Comparison of ENCODE assay signal across 1 cellular context in the genomic region with DNA sequence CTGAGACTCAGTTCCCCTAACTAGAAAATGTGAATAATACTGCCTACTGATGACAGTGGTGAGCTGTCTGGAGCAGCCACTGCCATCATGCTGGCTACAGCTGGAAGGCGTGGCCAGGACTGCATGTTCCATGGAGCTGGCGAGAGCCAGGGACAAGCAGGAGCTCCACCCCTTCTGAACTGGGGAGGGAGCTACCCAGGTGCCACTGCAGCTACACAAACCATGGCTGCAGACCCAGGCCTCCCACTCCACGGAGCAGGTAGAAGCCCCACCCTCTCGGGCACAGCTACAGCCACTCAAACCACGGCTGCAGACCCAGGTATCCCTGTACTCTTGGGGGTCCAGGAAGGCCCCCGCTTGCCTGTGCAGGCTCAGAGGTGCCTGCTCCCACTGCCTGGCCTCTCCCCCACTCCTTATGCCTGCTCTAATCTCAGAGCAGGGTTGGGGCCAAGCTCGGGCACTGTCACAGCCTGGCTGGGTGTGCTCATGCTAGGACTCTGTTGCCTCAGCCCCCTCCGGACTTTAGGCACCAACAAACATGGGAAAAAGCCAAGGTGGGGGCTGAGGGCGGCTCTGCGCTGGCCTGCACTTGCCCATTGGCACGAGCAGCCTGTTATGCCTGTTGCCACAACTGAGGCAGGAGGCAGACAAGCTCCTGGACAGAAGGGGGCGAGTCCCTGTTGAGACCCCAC.
TF ChIP-seq lines count a peak whose summit lies in the region.

No MANE protein-coding gene starts in this region.

TF ChIP-seq in K562, 482 proteins besides CTCF, POLR2A, EP300 and RAD21:
- TF ChIP-seq, protein P1, sequence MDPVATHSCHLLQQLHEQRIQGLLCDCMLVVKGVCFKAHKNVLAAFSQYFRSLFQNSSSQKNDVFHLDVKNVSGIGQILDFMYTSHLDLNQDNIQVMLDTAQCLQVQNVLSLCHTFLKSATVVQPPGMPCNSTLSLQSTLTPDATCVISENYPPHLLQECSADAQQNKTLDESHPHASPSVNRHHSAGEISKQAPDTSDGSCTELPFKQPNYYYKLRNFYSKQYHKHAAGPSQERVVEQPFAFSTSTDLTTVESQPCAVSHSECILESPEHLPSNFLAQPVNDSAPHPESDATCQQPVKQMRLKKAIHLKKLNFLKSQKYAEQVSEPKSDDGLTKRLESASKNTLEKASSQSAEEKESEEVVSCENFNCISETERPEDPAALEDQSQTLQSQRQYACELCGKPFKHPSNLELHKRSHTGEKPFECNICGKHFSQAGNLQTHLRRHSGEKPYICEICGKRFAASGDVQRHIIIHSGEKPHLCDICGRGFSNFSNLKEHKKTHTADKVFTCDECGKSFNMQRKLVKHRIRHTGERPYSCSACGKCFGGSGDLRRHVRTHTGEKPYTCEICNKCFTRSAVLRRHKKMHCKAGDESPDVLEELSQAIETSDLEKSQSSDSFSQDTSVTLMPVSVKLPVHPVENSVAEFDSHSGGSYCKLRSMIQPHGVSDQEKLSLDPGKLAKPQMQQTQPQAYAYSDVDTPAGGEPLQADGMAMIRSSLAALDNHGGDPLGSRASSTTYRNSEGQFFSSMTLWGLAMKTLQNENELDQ (CRISPR knock-in tag; IDR thresholded peaks at IDR 0.05; ENCODE audit: borderline replicate concordance), result no peak
- no peak for TF ChIP-seq SMARCA5 (IDR thresholded peaks at IDR 0.05)
- TF ChIP-seq PHF8 (IDR thresholded peaks at IDR 0.05; ENCODE audit: borderline replicate concordance, low read length), result no peak
- TF ChIP-seq, protein P2, sequence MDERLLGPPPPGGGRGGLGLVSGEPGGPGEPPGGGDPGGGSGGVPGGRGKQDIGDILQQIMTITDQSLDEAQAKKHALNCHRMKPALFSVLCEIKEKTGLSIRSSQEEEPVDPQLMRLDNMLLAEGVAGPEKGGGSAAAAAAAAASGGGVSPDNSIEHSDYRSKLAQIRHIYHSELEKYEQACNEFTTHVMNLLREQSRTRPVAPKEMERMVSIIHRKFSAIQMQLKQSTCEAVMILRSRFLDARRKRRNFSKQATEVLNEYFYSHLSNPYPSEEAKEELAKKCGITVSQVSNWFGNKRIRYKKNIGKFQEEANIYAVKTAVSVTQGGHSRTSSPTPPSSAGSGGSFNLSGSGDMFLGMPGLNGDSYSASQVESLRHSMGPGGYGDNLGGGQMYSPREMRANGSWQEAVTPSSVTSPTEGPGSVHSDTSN (CRISPR knock-in tag; IDR thresholded peaks at IDR 0.05; ENCODE audit: low read depth), result no peak
- TF ChIP-seq, protein P2 (tag; conservative IDR thresholded peaks at IDR 0.05; ENCODE audit: low read depth), result no peak
- TF ChIP-seq CBX5 (IDR thresholded peaks at IDR 0.05; ENCODE audit: borderline replicate concordance, low read depth), result no peak
- TF ChIP-seq, protein P3, sequence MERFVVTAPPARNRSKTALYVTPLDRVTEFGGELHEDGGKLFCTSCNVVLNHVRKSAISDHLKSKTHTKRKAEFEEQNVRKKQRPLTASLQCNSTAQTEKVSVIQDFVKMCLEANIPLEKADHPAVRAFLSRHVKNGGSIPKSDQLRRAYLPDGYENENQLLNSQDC (CRISPR knock-in tag; IDR thresholded peaks at IDR 0.05), result no peak
- no peak for TF ChIP-seq ZFP30 (CRISPR knock-in tag; IDR thresholded peaks at IDR 0.05; ENCODE audit: borderline replicate concordance)
- TF ChIP-seq, protein P4, sequence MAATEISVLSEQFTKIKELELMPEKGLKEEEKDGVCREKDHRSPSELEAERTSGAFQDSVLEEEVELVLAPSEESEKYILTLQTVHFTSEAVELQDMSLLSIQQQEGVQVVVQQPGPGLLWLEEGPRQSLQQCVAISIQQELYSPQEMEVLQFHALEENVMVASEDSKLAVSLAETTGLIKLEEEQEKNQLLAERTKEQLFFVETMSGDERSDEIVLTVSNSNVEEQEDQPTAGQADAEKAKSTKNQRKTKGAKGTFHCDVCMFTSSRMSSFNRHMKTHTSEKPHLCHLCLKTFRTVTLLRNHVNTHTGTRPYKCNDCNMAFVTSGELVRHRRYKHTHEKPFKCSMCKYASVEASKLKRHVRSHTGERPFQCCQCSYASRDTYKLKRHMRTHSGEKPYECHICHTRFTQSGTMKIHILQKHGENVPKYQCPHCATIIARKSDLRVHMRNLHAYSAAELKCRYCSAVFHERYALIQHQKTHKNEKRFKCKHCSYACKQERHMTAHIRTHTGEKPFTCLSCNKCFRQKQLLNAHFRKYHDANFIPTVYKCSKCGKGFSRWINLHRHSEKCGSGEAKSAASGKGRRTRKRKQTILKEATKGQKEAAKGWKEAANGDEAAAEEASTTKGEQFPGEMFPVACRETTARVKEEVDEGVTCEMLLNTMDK (IDR thresholded peaks at IDR 0.05; ENCODE audit: borderline replicate concordance, insufficient read depth, low read depth, low read length, poor library complexity, severe bottlenecking), result no peak
- TF ChIP-seq, protein P5, sequence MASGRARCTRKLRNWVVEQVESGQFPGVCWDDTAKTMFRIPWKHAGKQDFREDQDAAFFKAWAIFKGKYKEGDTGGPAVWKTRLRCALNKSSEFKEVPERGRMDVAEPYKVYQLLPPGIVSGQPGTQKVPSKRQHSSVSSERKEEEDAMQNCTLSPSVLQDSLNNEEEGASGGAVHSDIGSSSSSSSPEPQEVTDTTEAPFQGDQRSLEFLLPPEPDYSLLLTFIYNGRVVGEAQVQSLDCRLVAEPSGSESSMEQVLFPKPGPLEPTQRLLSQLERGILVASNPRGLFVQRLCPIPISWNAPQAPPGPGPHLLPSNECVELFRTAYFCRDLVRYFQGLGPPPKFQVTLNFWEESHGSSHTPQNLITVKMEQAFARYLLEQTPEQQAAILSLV (tag; IDR thresholded peaks at IDR 0.05), result no peak
- TF ChIP-seq U2AF1 (optimal IDR thresholded peaks at IDR 0.05; ENCODE audit: low read depth, low read length), result no peak
- no peak for TF ChIP-seq ARID2 (IDR thresholded peaks at IDR 0.05)
- TF ChIP-seq, protein P6, sequence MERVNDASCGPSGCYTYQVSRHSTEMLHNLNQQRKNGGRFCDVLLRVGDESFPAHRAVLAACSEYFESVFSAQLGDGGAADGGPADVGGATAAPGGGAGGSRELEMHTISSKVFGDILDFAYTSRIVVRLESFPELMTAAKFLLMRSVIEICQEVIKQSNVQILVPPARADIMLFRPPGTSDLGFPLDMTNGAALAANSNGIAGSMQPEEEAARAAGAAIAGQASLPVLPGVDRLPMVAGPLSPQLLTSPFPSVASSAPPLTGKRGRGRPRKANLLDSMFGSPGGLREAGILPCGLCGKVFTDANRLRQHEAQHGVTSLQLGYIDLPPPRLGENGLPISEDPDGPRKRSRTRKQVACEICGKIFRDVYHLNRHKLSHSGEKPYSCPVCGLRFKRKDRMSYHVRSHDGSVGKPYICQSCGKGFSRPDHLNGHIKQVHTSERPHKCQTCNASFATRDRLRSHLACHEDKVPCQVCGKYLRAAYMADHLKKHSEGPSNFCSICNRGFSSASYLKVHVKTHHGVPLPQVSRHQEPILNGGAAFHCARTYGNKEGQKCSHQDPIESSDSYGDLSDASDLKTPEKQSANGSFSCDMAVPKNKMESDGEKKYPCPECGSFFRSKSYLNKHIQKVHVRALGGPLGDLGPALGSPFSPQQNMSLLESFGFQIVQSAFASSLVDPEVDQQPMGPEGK (CRISPR knock-in tag; IDR thresholded peaks at IDR 0.05; ENCODE audit: borderline replicate concordance), result no peak
- TF ChIP-seq, protein P7, sequence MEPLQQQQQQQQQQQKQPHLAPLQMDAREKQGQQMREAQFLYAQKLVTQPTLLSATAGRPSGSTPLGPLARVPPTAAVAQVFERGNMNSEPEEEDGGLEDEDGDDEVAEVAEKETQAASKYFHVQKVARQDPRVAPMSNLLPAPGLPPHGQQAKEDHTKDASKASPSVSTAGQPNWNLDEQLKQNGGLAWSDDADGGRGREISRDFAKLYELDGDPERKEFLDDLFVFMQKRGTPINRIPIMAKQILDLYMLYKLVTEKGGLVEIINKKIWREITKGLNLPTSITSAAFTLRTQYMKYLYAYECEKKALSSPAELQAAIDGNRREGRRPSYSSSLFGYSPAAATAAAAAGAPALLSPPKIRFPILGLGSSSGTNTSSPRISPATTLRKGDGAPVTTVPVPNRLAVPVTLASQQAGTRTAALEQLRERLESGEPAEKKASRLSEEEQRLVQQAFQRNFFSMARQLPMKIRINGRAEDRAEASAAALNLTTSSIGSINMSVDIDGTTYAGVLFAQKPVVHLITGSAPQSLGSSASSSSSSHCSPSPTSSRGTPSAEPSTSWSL (CRISPR knock-in tag; IDR thresholded peaks at IDR 0.05; ENCODE audit: borderline replicate concordance), result no peak
- TF ChIP-seq ZNF384 (IDR thresholded peaks at IDR 0.05; ENCODE audit: low read depth, low read length), result no peak
- no peak for TF ChIP-seq ZSCAN32 (CRISPR knock-in tag; IDR thresholded peaks at IDR 0.05)
- TF ChIP-seq RAD51 (IDR thresholded peaks at IDR 0.05; ENCODE audit: borderline replicate concordance, low read depth), result no peak
